In genomic region chr2:20578895-20579825, GRCh38 we compare ENCODE assay signal across 9 cellular contexts.
DNase-seq lines count a peak whose midpoint lies in the region; ATAC-seq and TF ChIP-seq lines count a peak whose summit lies in the region.
"Had no signal": no experiment of that assay in that cellular context is flagged by ENCODE, and none has a peak within 500 bp of the region (broad histone marks: within the 10 kb centered on the region; RNA-seq: fewer than 3 reads in every experiment).

No MANE protein-coding gene starts in this region.

- no peak overlapping the region for H3K4me3 ChIP-seq in right atrium auricular region
- H3K4me3 ChIP-seq: SK-N-MC had no signal

- H3K27me3 ChIP-seq in right atrium auricular region, result no peaks in the 10 kb centered on the region

- H3K4me1 Mint-ChIP-seq in Calu3 (ENCODE audit: low read depth, unreplicated experiment), result peaks cover 32% of the 10 kb centered on the region

- no peak overlapping the region for H3K4me3 Mint-ChIP-seq in Calu3 (ENCODE audit: low read depth, unreplicated experiment)

- H3K27ac ChIP-seq in right atrium auricular region, result peak overlapping the region; percentile 84 to 89
- H3K27ac ChIP-seq: SK-N-MC had no signal

- H3K27me3 Mint-ChIP-seq in Calu3 (ENCODE audit: unreplicated experiment), result no peaks in the 10 kb centered on the region

- H3K36me3 ChIP-seq in right atrium auricular region, result no peaks in the 10 kb centered on the region

- H3K9me3 ChIP-seq in right atrium auricular region, result peaks cover 0 to 6% of the 10 kb centered on the region in 2 donors

- DNase-seq in Calu3 (peak; percentile 79), HK-2 (ENCODE audit: unreplicated experiment) (peak; percentile 91), amygdala (lab: John Stamatoyannopoulos, UW) (peak in 51 of 56 donors; percentile 18 to 92 (median 64)), right atrium auricular region (ENCODE audit: low spot score) (peak; percentile 95), sciatic nerve (ENCODE audit: low spot score) (peak; percentile 87), mesenteric fat pad (ENCODE audit: low spot score) (no peak), T-helper 1 cell (no peak)

- CTCF ChIA-PET in Calu3 (lab: Charles Lee), result interaction anchor here (1.0 to 2.2 kb wide), 4 partner anchors 53 to 133 kb away, joined by 3 to 7 read pairs (median 5); partner anchors contain the start of gene RHOB

- no peak for TF ChIP-seq CTCF in Calu3 (IDR thresholded peaks at IDR 0.05; ENCODE audit: unreplicated experiment)
- TF ChIP-seq CTCF in right atrium auricular region (IDR thresholded peaks at IDR 0.05), result no peak

- ATAC-seq in GM21447 (IDR thresholded peaks at IDR 0.05; ENCODE audit: unreplicated experiment) (peak; percentile 78), sciatic nerve (peak; percentile 94)

- intact Hi-C loops in Calu3 (cut with micrococcal nuclease; ENCODE audit: unreplicated experiment) (no loop called here), sciatic nerve (cut with DNase I) (no loop called here)

- BruUV-seq in Calu3 (replicated peaks; lab: Mats Ljungman, UMichigan), result TSS peak; percentile 97

- no peaks in the 10 kb centered on the region for H3K9me3 Mint-ChIP-seq in Calu3 (ENCODE audit: low read depth, unreplicated experiment)

- peaks cover 12% of the 10 kb centered on the region for H3K36me3 Mint-ChIP-seq in Calu3 (ENCODE audit: insufficient read depth, unreplicated experiment)

- peaks cover 5 to 88% of the 10 kb centered on the region in 2 donors for H3K4me1 ChIP-seq in right atrium auricular region

- H3K27ac Mint-ChIP-seq in Calu3 (ENCODE audit: unreplicated experiment), result peak overlapping the region; percentile 91

Comparison
In these comparisons a context has a peak if more than half of its experiments do, and no peak if none do; other contexts are left out.
1. DNase-seq: peak in Calu3 (single experiment), HK-2 (single experiment), amygdala (51 of 56), right atrium auricular region (single experiment) and sciatic nerve (single experiment); none in mesenteric fat pad (single experiment) and T-helper 1 cell (0 of 5).